8 cellular contexts compared by ENCODE assay signal in the genomic region with DNA sequence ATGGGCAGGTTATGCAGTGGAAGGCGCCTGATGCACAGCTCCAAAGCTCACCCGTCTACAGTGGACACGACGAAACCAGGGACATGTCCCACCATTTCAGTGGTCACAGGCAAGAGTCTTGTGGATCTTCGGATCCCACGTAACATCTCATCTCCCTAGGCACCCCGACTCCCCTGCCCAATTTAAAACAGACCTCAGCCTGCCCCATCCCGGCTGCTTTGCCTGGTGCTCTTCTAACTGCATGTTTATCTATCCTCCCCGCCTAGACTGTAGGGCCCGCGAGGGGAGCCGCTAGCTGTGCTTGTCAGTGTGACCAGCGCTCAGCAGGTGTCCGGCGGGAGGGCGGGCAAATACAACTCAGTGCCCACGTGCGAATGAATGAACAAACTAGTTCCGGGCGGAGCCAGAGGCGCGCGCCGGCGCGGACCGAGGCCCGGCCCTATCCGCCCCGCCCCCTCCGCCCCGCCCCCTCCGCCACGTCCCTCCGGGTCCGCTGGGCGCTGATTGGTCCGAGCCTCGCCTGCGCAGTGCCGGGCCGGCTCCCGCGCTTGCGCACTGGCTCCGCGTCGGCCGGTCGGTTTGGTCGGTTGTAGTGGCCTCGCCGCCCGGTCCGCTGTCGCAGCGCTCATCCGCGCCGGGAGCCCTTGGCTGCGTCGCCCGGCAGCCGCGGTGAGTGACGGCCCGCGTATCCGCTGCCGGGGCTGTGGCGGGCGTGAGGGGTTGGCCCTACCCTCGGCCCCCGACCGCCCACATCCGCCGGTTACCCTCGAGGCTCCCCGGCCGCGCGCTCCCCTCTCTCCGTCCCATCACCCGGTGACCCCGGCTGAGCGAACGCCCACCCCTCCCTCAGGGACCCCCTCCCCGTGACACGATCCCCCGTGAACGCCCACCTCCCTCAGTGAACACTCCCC.
DNase-seq lines count a peak whose midpoint lies in the region; ATAC-seq, FAIRE-seq and TF ChIP-seq lines count a peak whose summit lies in the region.

No MANE protein-coding gene starts in this region.

- H2AFZ ChIP-seq in mammary epithelial cell (ENCODE audit: low read depth, low read length): peak overlapping the region; percentile 82

- dilution Hi-C loops in mammary epithelial cell (cut with HindIII; ENCODE audit: low sequenced_read_pairs): no loop called here

- 10% methylated on average over 8 of the region's 91 CpGs for WGBS in mammary epithelial cell (ENCODE audit: low coverage, missing lambda C conversion rate)
- WGBS in small intestine, 3 donors: 1% methylated on average over 51 to 91 of the region's 91 CpGs

- peak overlapping the region; percentile 97 for H3K4me2 ChIP-seq in mammary epithelial cell (ENCODE audit: insufficient read depth, low read depth, low read length)

- peak overlapping the region; percentile 66 for H3K9ac ChIP-seq in mammary epithelial cell (ENCODE audit: insufficient read depth, low read length)

- H3K27me3 ChIP-seq in WERI-Rb-1 (ENCODE audit: insufficient read depth, low read depth, severe bottlenecking) (no peaks in the 10 kb centered on the region), mammary epithelial cell (ENCODE audit: insufficient read depth, low read length) (no peaks in the 10 kb centered on the region), small intestine (ENCODE audit: control insufficient read depth in 2 of 2, insufficient read depth in 2 of 2, low read length in 2 of 2) (no peaks in the 10 kb centered on the region)

- DNase-seq in AG08395 (ENCODE audit: low spot score): peak; percentile 100
- peak; percentile 87 for DNase-seq in NCI-H2196 treated with DMSO at 0.1 percent for 48 hours (lab: John Stamatoyannopoulos, UW; ENCODE audit: unreplicated experiment)
- peak; percentile 95 for DNase-seq in WERI-Rb-1
- DNase-seq in mammary epithelial cell: peak; percentile 86
- DNase-seq in iPS-NIHi7 (ENCODE audit: extremely low spot score): peak; percentile 100
- peak; percentile 90 for DNase-seq in small intestine

- FAIRE-seq in small intestine (lab: Jason Lieb, UNC): no peak

- H3K36me3 ChIP-seq in WERI-Rb-1 (peaks cover 16% of the 10 kb centered on the region), mammary epithelial cell (ENCODE audit: insufficient read depth, low read length) (no peaks in the 10 kb centered on the region), small intestine (ENCODE audit: control insufficient read depth in 2 of 2, insufficient read depth in 2 of 2, low read length in 2 of 2) (peaks cover 0 to 4% of the 10 kb centered on the region in 2 donors)

- ATAC-seq in GM18909 (IDR thresholded peaks at IDR 0.05; ENCODE audit: poor library complexity, unreplicated experiment) (peak; percentile 82), HG03139 (IDR thresholded peaks at IDR 0.05; ENCODE audit: unreplicated experiment) (peak; percentile 83)

- TF ChIP-seq CTCF in WERI-Rb-1 (IDR thresholded peaks at IDR 0.05; ENCODE audit: low read depth, low read length) (no peak), mammary epithelial cell (conservative IDR thresholded peaks at IDR 0.05 in 1 of 2, IDR thresholded peaks at IDR 0.05 in 1 of 2; ENCODE audit: extremely low read depth in 1 of 2, insufficient read depth in 1 of 2, low read depth in 1 of 2, low read length in 2 of 2) (no peak)

- BruUV-seq in mammary epithelial cell (replicated peaks; lab: Mats Ljungman, UMichigan): no TSS peak

- H3K79me2 ChIP-seq in mammary epithelial cell (ENCODE audit: insufficient read depth, low read length): peaks cover 25% of the 10 kb centered on the region

- peak overlapping the region; percentile 97 for H3K27ac ChIP-seq in WERI-Rb-1
- peak overlapping the region; percentile 58 for H3K27ac ChIP-seq in mammary epithelial cell (ENCODE audit: insufficient read depth, low read depth, low read length)
- peak overlapping the region; percentile 88 to 91 for H3K27ac ChIP-seq in small intestine (ENCODE audit: low read depth in 1 of 2, low read length in 1 of 2)

- intact Hi-C loops in mammary epithelial cell (cut with micrococcal nuclease): no loop called here

- peak overlapping the region; percentile 67 for H3K4me3 ChIP-seq in WERI-Rb-1 (ENCODE audit: low read depth, low read length)
- peak overlapping the region; percentile 52 to 89 (median 85) for H3K4me3 ChIP-seq in mammary epithelial cell (replicated peaks in 1 of 3; ENCODE audit: insufficient read depth in 1 of 3, low read depth in 2 of 3, low read length in 3 of 3)
- peak overlapping the region; percentile 70 to 97 for H3K4me3 ChIP-seq in small intestine (ENCODE audit: low read depth in 1 of 2, low read length in 2 of 2)

- CTCF ChIA-PET in mammary epithelial cell (lab: Charles Lee; ENCODE audit: low non-redundant PET): no interaction called here

- H3K4me1 ChIP-seq in mammary epithelial cell (ENCODE audit: insufficient read depth, low read length): peaks cover 12% of the 10 kb centered on the region
- peaks cover 0 to 2% of the 10 kb centered on the region in 2 donors for H3K4me1 ChIP-seq in small intestine (ENCODE audit: control insufficient read depth in 2 of 2, insufficient read depth in 1 of 2, low read depth in 1 of 2, low read length in 1 of 2)

- no peaks in the 10 kb centered on the region for H3K9me3 ChIP-seq in WERI-Rb-1 (ENCODE audit: severe bottlenecking)
- H3K9me3 ChIP-seq in mammary epithelial cell (replicated peaks; ENCODE audit: insufficient read depth, low read length): no peaks in the 10 kb centered on the region
- H3K9me3 ChIP-seq in small intestine (ENCODE audit: control insufficient read depth, low read depth): no peaks in the 10 kb centered on the region

- in situ Hi-C loops in mammary epithelial cell (cut with MboI; ENCODE audit: low sequenced_read_pairs in 2 of 2): no loop called here

- no peaks in the 10 kb centered on the region for H4K20me1 ChIP-seq in mammary epithelial cell (ENCODE audit: insufficient read depth, low read length)

Comparison
In these comparisons a context has a peak if more than half of its experiments do, and no peak if none do; other contexts are left out.
1. Peak in every context shown above with its lines: DNase-seq, ATAC-seq, H3K4me3 ChIP-seq and H3K27ac ChIP-seq.